Comparison of ENCODE assay signal across 10 cellular contexts in genomic region chr11:68950268-68950667, GRCh38. TPM values are rescaled to one million over a fixed set of nuclear protein-coding genes. Genes with fewer than 3 reads are reported as not detected.
DNase-seq lines count a peak whose midpoint lies in the region; ATAC-seq and TF ChIP-seq lines count a peak whose summit lies in the region.
"Had no signal": no experiment of that assay in that cellular context is flagged by ENCODE, and none has a peak within 500 bp of the region (broad histone marks: within the 10 kb centered on the region; RNA-seq: fewer than 3 reads in every experiment).

No MANE protein-coding gene starts in this region.

- no peak overlapping the region for H2AFZ ChIP-seq in PC-3 (ENCODE audit: low read length)
- no peak overlapping the region for H2AFZ ChIP-seq in fibroblast of lung (ENCODE audit: low read length)

- TF ChIP-seq CTCF in GM10266 (IDR thresholded peaks at IDR 0.05; ENCODE audit: control insufficient read depth, insufficient read depth, low read depth, missing control alignments) (peak; percentile 7), PC-3 (conservative IDR thresholded peaks at IDR 0.05; ENCODE audit: low read depth, low read length) (peak; percentile 64; the same call in 1 of the 2 replicates), fibroblast of lung (conservative IDR thresholded peaks at IDR 0.05 in 1 of 2, IDR thresholded peaks at IDR 0.05 in 1 of 2; ENCODE audit: low read depth in 1 of 2, low read length in 2 of 2) (peak; percentile 13 to 44)

- H4K20me1 ChIP-seq in PC-3 (ENCODE audit: low read length) (no peaks in the 10 kb centered on the region), fibroblast of lung (ENCODE audit: control insufficient read depth, extremely low read depth, insufficient read depth, low read length) (no peaks in the 10 kb centered on the region)

- CTCF ChIA-PET in PC-3 (lab: Charles Lee): interaction anchor here (0.6 to 1.2 kb wide), 2 partner anchors 317 to 721 kb away, joined by 3 to 4 read pairs; no protein-coding TSS in a partner anchor

- no peak overlapping the region for H3K27ac ChIP-seq in PC-3 (ENCODE audit: low read length)
- H3K27ac ChIP-seq in fibroblast of lung (ENCODE audit: insufficient read depth, low read length): no peak overlapping the region

- H3K9ac ChIP-seq in PC-3 (ENCODE audit: low read length) (no peak overlapping the region), fibroblast of lung (ENCODE audit: insufficient read depth, low read length) (no peak overlapping the region)

- H3K79me2 ChIP-seq in PC-3 (ENCODE audit: low read length): no peaks in the 10 kb centered on the region
- H3K79me2 ChIP-seq in fibroblast of lung (ENCODE audit: control insufficient read depth, insufficient read depth, low read length): no peaks in the 10 kb centered on the region

- H3K9me2 ChIP-seq in PC-3 (replicated peaks; ENCODE audit: low read length): no peaks in the 10 kb centered on the region

- POLR2A ChIA-PET in PC-3 (lab: Charles Lee; ENCODE audit: unreplicated experiment): no interaction called here

- no peaks in the 10 kb centered on the region for H3K9me3 ChIP-seq in PC-3 (ENCODE audit: low read length)
- H3K9me3 ChIP-seq in fibroblast of lung (ENCODE audit: control insufficient read depth, insufficient read depth, low read depth, low read length): no peaks in the 10 kb centered on the region

- no peaks in the 10 kb centered on the region for H3K27me3 ChIP-seq in PC-3 (ENCODE audit: low read length)
- no peaks in the 10 kb centered on the region for H3K27me3 ChIP-seq in fibroblast of lung (ENCODE audit: control insufficient read depth, insufficient read depth, low read length)

- H3F3A ChIP-seq in PC-3 (ENCODE audit: low read length, unreplicated experiment): no peaks in the 10 kb centered on the region

- intact Hi-C loops in PC-3 (cut with micrococcal nuclease): loop anchor here (5.0 kb wide), 1 partner anchor 318 kb away; no protein-coding TSS in a partner anchor

- H3K4me3 ChIP-seq in PC-3 (ENCODE audit: low read length) (no peak overlapping the region), fibroblast of lung (replicated peaks in 1 of 4; ENCODE audit: control extremely low read depth in 1 of 4, insufficient read depth in 1 of 4, low read depth in 3 of 4, low read length in 4 of 4) (no peak overlapping the region)

- no peak overlapping the region for H3K4me2 ChIP-seq in PC-3 (ENCODE audit: low read length)
- no peak overlapping the region for H3K4me2 ChIP-seq in fibroblast of lung (ENCODE audit: extremely low read depth, insufficient read depth, low read length)

- H3K4me1 ChIP-seq in PC-3 (ENCODE audit: insufficient read depth, low read length) (peaks cover 4% of the 10 kb centered on the region; the same call in 1 of the 2 replicates), fibroblast of lung (ENCODE audit: control insufficient read depth, extremely low read depth, insufficient read depth, low read length) (peaks cover 2% of the 10 kb centered on the region)

- ATAC-seq in PC-3: peak; percentile 80

- DNase-seq in 8988T (peak; percentile 93), GM10266 (ENCODE audit: extremely low spot score) (no peak), PC-3 (peak; percentile 53), fibroblast of lung (ENCODE audit: low read depth in 2 of 2) (peak in 1 of 2 donors; percentile 17), dedifferentiated amniotic fluid mesenchymal stem cell (ENCODE audit: extremely low spot score) (no peak), T-helper 9 cell (no peak), GM19238 (ENCODE audit: insufficient read length, low spot score) (no peak)
- DNase-seq in stimulated activated naive CD4-positive, alpha-beta T cell treated with Interleukin-2 at 50 U/mL for 16 hours (lab: John Stamatoyannopoulos, UW): no peak
- DNase-seq: activated CD4-positive, CD25-positive, alpha-beta regulatory T cell; effector CD8-positive, alpha-beta T cell had no signal

- H3K36me3 ChIP-seq in PC-3 (ENCODE audit: low read depth, low read length) (no peaks in the 10 kb centered on the region), fibroblast of lung (ENCODE audit: control insufficient read depth, insufficient read depth, low read length) (no peaks in the 10 kb centered on the region)

- no TSS peak for BruUV-seq in PC-3 (replicated peaks; lab: Mats Ljungman, UMichigan)

RNA-seq across cellular contexts. Expression of gene MRGPRD, which starts 30.5 kb away (rescaled TPM):
- total RNA-seq in PC-3 (2014; rRNA removed) (not detected in 2 replicates), fibroblast of lung (not detected in 2 replicates)
- not detected in 2 replicates for polyA plus RNA-seq in fibroblast of lung
- polyA plus RNA-seq in fibroblast of lung (2012): not detected in 2 replicates
- 2.3 TPM in 1 of 2 replicates, not detected in the other for polyA minus RNA-seq in fibroblast of lung (ENCODE audit: low replicate concordance)

RNA-seq across cellular contexts. Expression of gene IGHMBP2, which starts 46.6 kb away (rescaled TPM):
- total RNA-seq in PC-3 (2014; rRNA removed) (20.5 and 22.5 TPM in 2 replicates), fibroblast of lung (7.7 and 8.6 TPM in 2 replicates)
- 5.2 and 6.9 TPM in 2 replicates for polyA plus RNA-seq in fibroblast of lung
- 6.5 and 7.6 TPM in 2 replicates for polyA plus RNA-seq in fibroblast of lung (2012)
- 24.7 and 35.5 TPM in 2 replicates for polyA minus RNA-seq in fibroblast of lung (ENCODE audit: low replicate concordance)

RNA-seq across cellular contexts. Expression of gene MRPL21, which starts 46.6 kb away (rescaled TPM):
- total RNA-seq in PC-3 (2014; rRNA removed): 200 and 230 TPM in 2 replicates
- 40.1 and 59.9 TPM in 2 replicates for total RNA-seq in fibroblast of lung
- polyA plus RNA-seq in fibroblast of lung: 31.6 and 72.4 TPM in 2 replicates
- 58.3 and 95.5 TPM in 2 replicates for polyA plus RNA-seq in fibroblast of lung (2012)
- polyA minus RNA-seq in fibroblast of lung (ENCODE audit: low replicate concordance): 15.2 and 19.5 TPM in 2 replicates

Comparison
In these comparisons a context has a peak if more than half of its experiments do, and no peak if none do; other contexts are left out.
1. DNase-seq: peak in 8988T (single experiment) and PC-3 (single experiment); none in GM10266 (single experiment), dedifferentiated amniotic fluid mesenchymal stem cell (single experiment), T-helper 9 cell (single experiment), GM19238 (single experiment) and stimulated activated naive CD4-positive, alpha-beta T cell treated with Interleukin-2 at 50 U/mL for 16 hours (single experiment).
2. CTCF ChIP-seq: peak in every context shown above with its lines; median percentile 64 in PC-3; 28 in fibroblast of lung; 7 in GM10266.